ENCODE assay signal across 16 cellular contexts in genomic region chr2:88873620-88874019, GRCh38.
"Had no signal": no experiment of that assay in that cellular context is flagged by ENCODE, and none has a peak within 500 bp of the region (broad histone marks: within the 10 kb centered on the region; RNA-seq: fewer than 3 reads in every experiment).

No MANE protein-coding gene starts in this region.

- H3K27me3 Mint-ChIP-seq: activated B cell treated with CpG ODN at 0.5 μM for 24 hours had no signal

- H3K4me3 ChIP-seq: breast epithelium, MG63, SJSA1 had no signal

- H3K36me3 Mint-ChIP-seq: activated CD8-positive, alpha-beta memory T cell treated with anti-CD3 and anti-CD28 coated beads, Interleukin-2, amount 10 ng/mL, durations not matched to agents 7 days and 5 days; activated naive CD4-positive, alpha-beta T cell treated with anti-CD3 and anti-CD28 coated beads, Interleukin-2, amount 50 U/mL, for 24 hours had no signal

- H3K4me1 ChIP-seq: breast epithelium, Peyer's patch, SJSA1 had no signal

- H3K36me3 ChIP-seq: breast epithelium, MG63, Peyer's patch, SJSA1 had no signal

- H3K27ac Mint-ChIP-seq: activated B cell treated with CpG ODN at 0.5 μM for 24 hours; activated CD4-positive, alpha-beta T cell treated with anti-CD3 and anti-CD28 coated beads, Interleukin-2, amount 10 ng/mL, durations not matched to agents 24 days and 14 days; activated CD8-positive, alpha-beta memory T cell treated with anti-CD3 and anti-CD28 coated beads, Interleukin-2, amount 10 ng/mL, durations not matched to agents 7 days and 5 days; activated naive CD4-positive, alpha-beta T cell treated with anti-CD3 and anti-CD28 coated beads, Interleukin-2, amount 50 U/mL, for 24 hours; activated T-cell treated with anti-CD3 and anti-CD28 coated beads, Interleukin-2, amount 50 U/mL, for 24 hours; activated T-helper 1 cell treated with anti-CD3 and anti-CD28 coated beads, Interleukin-12 subunit alpha, Interleukin-12 subunit beta, Interleukin-2, Interleukin-4 antibody, amounts not matched to agents 30 ng/mL and 10 ng/mL and 1 ng/mL, durations not matched to agents 14 hours and 24 hours and 36 hours; T-helper 17 cell had no signal

- H3K4me1 Mint-ChIP-seq: activated CD4-positive, alpha-beta T cell treated with anti-CD3 and anti-CD28 coated beads, Interleukin-2, amount 10 ng/mL, durations not matched to agents 24 days and 14 days; activated CD8-positive, alpha-beta memory T cell treated with anti-CD3 and anti-CD28 coated beads, Interleukin-2, amount 10 ng/mL, durations not matched to agents 7 days and 5 days; activated naive CD4-positive, alpha-beta T cell treated with anti-CD3 and anti-CD28 coated beads, Interleukin-2, amount 50 U/mL, for 24 hours had no signal

- H3K27ac ChIP-seq: breast epithelium, Peyer's patch, RWPE1, SJSA1 had no signal

- H3K4me3 Mint-ChIP-seq: activated B cell treated with CpG ODN at 0.5 μM for 24 hours; activated CD4-positive, alpha-beta T cell treated with anti-CD3 and anti-CD28 coated beads, Interleukin-2, amount 10 ng/mL, durations not matched to agents 24 days and 14 days; activated CD8-positive, alpha-beta memory T cell treated with anti-CD3 and anti-CD28 coated beads, Interleukin-2, amount 10 ng/mL, durations not matched to agents 7 days and 5 days; activated naive CD4-positive, alpha-beta T cell treated with anti-CD3 and anti-CD28 coated beads, Interleukin-2, amount 50 U/mL, for 24 hours; activated T-cell treated with anti-CD3 and anti-CD28 coated beads, Interleukin-2, amount 50 U/mL, for 24 hours; activated T-helper 1 cell treated with anti-CD3 and anti-CD28 coated beads, Interleukin-12 subunit alpha, Interleukin-12 subunit beta, Interleukin-2, Interleukin-4 antibody, amounts not matched to agents 30 ng/mL and 10 ng/mL and 1 ng/mL, durations not matched to agents 14 hours and 24 hours and 36 hours; T-helper 17 cell had no signal

- H3K9me3 ChIP-seq: breast epithelium, MG63, Peyer's patch, SJSA1 had no signal

- H3K9me3 Mint-ChIP-seq: activated B cell treated with CpG ODN at 0.5 μM for 24 hours; activated CD4-positive, alpha-beta T cell treated with anti-CD3 and anti-CD28 coated beads, Interleukin-2, amount 10 ng/mL, durations not matched to agents 24 days and 14 days; activated naive CD4-positive, alpha-beta T cell treated with anti-CD3 and anti-CD28 coated beads, Interleukin-2, amount 50 U/mL, for 24 hours; activated T-cell treated with anti-CD3 and anti-CD28 coated beads, Interleukin-2, amount 50 U/mL, for 24 hours; activated T-helper 1 cell treated with anti-CD3 and anti-CD28 coated beads, Interleukin-12 subunit alpha, Interleukin-12 subunit beta, Interleukin-2, Interleukin-4 antibody, amounts not matched to agents 30 ng/mL and 10 ng/mL and 1 ng/mL, durations not matched to agents 14 hours and 24 hours and 36 hours had no signal

- DNase-seq: activated B cell treated with CpG ODN at 0.5 μM for 24 hours; activated CD4-positive, alpha-beta T cell treated with anti-CD3 and anti-CD28 coated beads for 1 hour; activated effector memory CD4-positive, alpha-beta T cell treated with Interleukin-2 at 50 U/mL for 16 hours; activated T-cell treated with anti-CD3 and anti-CD28 coated beads, Interleukin-2, amount 50 U/mL, for 24 hours; aorta; NCI-H510A had no signal

- H3K27me3 ChIP-seq: MG63, Peyer's patch, SJSA1 had no signal
